In the genomic region with DNA sequence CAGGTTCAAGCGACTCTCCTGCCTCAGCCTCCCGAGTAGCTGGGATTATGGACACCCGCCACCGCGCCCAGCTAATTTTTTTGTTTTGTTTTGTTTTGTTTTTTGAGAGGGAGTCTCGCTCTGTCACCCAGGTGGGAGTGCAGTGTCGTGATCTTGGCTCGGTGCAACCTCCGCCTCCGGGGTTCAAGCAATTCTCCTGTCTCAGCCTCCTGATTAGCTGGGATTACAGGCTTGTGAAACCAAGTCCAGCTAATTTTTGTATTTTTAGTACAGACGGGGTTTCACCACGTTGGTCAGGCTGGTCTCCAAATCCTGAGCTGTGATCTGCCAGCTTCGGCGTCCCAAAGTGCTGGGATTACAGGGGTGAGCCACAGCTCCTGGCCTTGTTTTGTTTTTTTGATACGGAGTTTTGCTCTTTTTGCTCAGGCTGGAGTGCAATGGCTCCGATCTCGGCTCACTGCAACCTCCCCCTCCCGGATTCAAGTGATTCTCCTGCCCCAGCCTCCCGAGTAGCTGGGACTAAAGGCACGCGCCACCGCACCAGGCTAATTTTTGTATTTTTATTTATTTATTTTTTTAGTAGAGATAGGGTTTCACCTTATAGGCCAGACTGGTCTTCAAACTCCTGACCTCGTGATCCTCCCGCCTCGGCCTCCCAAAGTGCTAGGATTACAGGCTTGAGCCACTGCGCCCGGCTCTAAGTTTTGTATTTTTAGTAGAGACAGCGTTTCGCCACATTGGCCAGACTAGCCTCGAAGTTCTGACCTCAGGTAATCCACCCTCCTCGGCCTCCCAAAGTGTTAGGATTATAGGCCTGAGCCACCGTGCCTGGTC, we compare ENCODE assay signal across 1 cellular context.
TF ChIP-seq lines count a peak whose summit lies in the region.

No MANE protein-coding gene starts in this region.

TF ChIP-seq in GM12878, 131 proteins besides CTCF, POLR2A, EP300 and RAD21:
- TF ChIP-seq, protein P1, sequence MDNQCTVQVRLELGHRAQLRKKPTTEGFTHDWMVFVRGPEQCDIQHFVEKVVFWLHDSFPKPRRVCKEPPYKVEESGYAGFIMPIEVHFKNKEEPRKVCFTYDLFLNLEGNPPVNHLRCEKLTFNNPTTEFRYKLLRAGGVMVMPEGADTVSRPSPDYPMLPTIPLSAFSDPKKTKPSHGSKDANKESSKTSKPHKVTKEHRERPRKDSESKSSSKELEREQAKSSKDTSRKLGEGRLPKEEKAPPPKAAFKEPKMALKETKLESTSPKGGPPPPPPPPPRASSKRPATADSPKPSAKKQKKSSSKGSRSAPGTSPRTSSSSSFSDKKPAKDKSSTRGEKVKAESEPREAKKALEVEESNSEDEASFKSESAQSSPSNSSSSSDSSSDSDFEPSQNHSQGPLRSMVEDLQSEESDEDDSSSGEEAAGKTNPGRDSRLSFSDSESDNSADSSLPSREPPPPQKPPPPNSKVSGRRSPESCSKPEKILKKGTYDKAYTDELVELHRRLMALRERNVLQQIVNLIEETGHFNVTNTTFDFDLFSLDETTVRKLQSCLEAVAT (IDR thresholded peaks at IDR 0.05) = peak; percentile 82
